In genomic region chr17:18967806-18968744, GRCh38 we compare ENCODE assay signal across 13 cellular contexts. TPM values are rescaled to one million over a fixed set of nuclear protein-coding genes. Genes with fewer than 3 reads are reported as not detected.
DNase-seq lines count a peak whose midpoint lies in the region; ATAC-seq and TF ChIP-seq lines count a peak whose summit lies in the region.
"Had no signal": no experiment of that assay in that cellular context is flagged by ENCODE, and none has a peak within 500 bp of the region (broad histone marks: within the 10 kb centered on the region; RNA-seq: fewer than 3 reads in every experiment).

No MANE protein-coding gene starts in this region.

- no peak overlapping the region for H3K4me3 Mint-ChIP-seq in endodermal cell
- H3K4me3 Mint-ChIP-seq: activated CD4-positive, alpha-beta T cell treated with anti-CD3 and anti-CD28 coated beads, Interleukin-2, amount 10 ng/mL, durations not matched to agents 7 days and 5 days had no signal

- peak overlapping the region; percentile 92 for H3K4ac ChIP-seq in neuronal stem cell (ENCODE audit: low read length)

- no peaks in the 10 kb centered on the region for H3K27me3 Mint-ChIP-seq in endodermal cell (ENCODE audit: insufficient read depth)
- H3K27me3 Mint-ChIP-seq: activated CD4-positive, alpha-beta T cell treated with anti-CD3 and anti-CD28 coated beads, Interleukin-2, amount 10 ng/mL, durations not matched to agents 7 days and 5 days had no signal

- peak overlapping the region; percentile 60 for H3K23ac ChIP-seq in neuronal stem cell (ENCODE audit: low read depth, low read length, poor library complexity)

- H3K4me3 ChIP-seq in NB4 (ENCODE audit: low read depth, low read length) (no peak overlapping the region), endodermal cell (ENCODE audit: low read length) (no peak overlapping the region), neuronal stem cell (ENCODE audit: low read length in 2 of 2) (no peak overlapping the region)

- H3K27ac Mint-ChIP-seq in endodermal cell, result no peak overlapping the region

- peak overlapping the region; percentile 63 for H3K14ac ChIP-seq in neuronal stem cell (ENCODE audit: low read length)

- peak overlapping the region; percentile 97 for H2BK12ac ChIP-seq in neuronal stem cell (ENCODE audit: low read length)

- H3K27me3 ChIP-seq in endodermal cell (ENCODE audit: control insufficient read depth, insufficient read depth, low read length, poor library complexity, severe bottlenecking) (no peaks in the 10 kb centered on the region), neuronal stem cell (ENCODE audit: control insufficient read depth in 3 of 3, insufficient read depth in 3 of 3, low read depth in 1 of 3, low read length in 3 of 3) (no peaks in the 10 kb centered on the region)

- peak overlapping the region; percentile 89 for H2AFZ ChIP-seq in neuronal stem cell (ENCODE audit: low read length)

- H3K36me3 ChIP-seq in endodermal cell (ENCODE audit: control insufficient read depth, insufficient read depth, low read length) (no peaks in the 10 kb centered on the region), neuronal stem cell (replicated peaks in 1 of 2; ENCODE audit: control insufficient read depth in 2 of 2, insufficient read depth in 2 of 2, low read length in 2 of 2) (peaks cover 0 to 10% of the 10 kb centered on the region in 2 donors)

- no peaks in the 10 kb centered on the region for H3K9me3 ChIP-seq in endodermal cell (ENCODE audit: control insufficient read depth, low read length)
- H3K9me3 ChIP-seq in neuronal stem cell (replicated peaks in 1 of 2; ENCODE audit: control insufficient read depth in 2 of 2, insufficient read depth in 1 of 2, low read depth in 1 of 2, low read length in 2 of 2), result no peaks in the 10 kb centered on the region

- no peak for TF ChIP-seq POLR2A in NB4 (IDR thresholded peaks at IDR 0.05; ENCODE audit: extremely low read depth, insufficient read length)

- H3K4me1 Mint-ChIP-seq in endodermal cell, result peaks cover 4% of the 10 kb centered on the region

- TF ChIP-seq CTCF in NB4 (IDR thresholded peaks at IDR 0.05; ENCODE audit: low read depth, low read length) (no peak), endodermal cell (conservative IDR thresholded peaks at IDR 0.05) (no peak)

- peak overlapping the region; percentile 87 for H2BK120ac ChIP-seq in neuronal stem cell (ENCODE audit: low read depth, low read length)

- 85 to 88% methylated on average over 6 to 10 of the region's 10 CpGs for WGBS in endodermal cell (ENCODE audit: insufficient coverage in 1 of 2, insufficient read length in 1 of 2), 2 experiments
- no CpG with 5 or more reads among the region's 10 CpGs for WGBS in neuronal stem cell (ENCODE audit: extremely low coverage in 2 of 2, insufficient read length in 2 of 2, insufficient replicate concordance in 1 of 2), 2 donors

- peak overlapping the region; percentile 99 for H2BK15ac ChIP-seq in neuronal stem cell (ENCODE audit: low read length)

- H3K79me1 ChIP-seq in neuronal stem cell (ENCODE audit: low read depth, low read length), result peaks cover 3% of the 10 kb centered on the region

- peak overlapping the region; percentile 96 for H3K18ac ChIP-seq in neuronal stem cell (ENCODE audit: low read length)

- H3K36me3 Mint-ChIP-seq in endodermal cell (ENCODE audit: low read depth), result peaks cover 15% of the 10 kb centered on the region

- peak overlapping the region; percentile 84 for H2BK5ac ChIP-seq in neuronal stem cell (ENCODE audit: low read length)

- peak overlapping the region; percentile 99 for H2AK5ac ChIP-seq in neuronal stem cell (ENCODE audit: low read depth, low read length)

- peak overlapping the region; percentile 72 for H4K8ac ChIP-seq in neuronal stem cell (ENCODE audit: low read depth, low read length)

- H4K91ac ChIP-seq in neuronal stem cell (ENCODE audit: low read depth, low read length, poor library complexity), result no peak overlapping the region

- DNase-seq in DMS53 (lab: John Stamatoyannopoulos, UW), result peak; percentile 13
- DNase-seq in DMS53 treated with DMSO at 0.1 percent for 48 hours (lab: John Stamatoyannopoulos, UW; ENCODE audit: unreplicated experiment), result no peak
- peak; percentile 49 for DNase-seq in NB4 (ENCODE audit: low read depth)
- peak; percentile 64 for DNase-seq in endodermal cell
- DNase-seq in neuronal stem cell (ENCODE audit: low spot score), result no peak
- DNase-seq in stimulated activated CD4-positive, alpha-beta T cell treated with anti-CD3 and anti-CD28 coated beads, Interleukin-4, amount 100 ng/mL, for 24 hours, result no peak
- no peak for DNase-seq in NCI-H2107 (lab: John Stamatoyannopoulos, UW)
- DNase-seq: activated CD4-positive, alpha-beta T cell treated with anti-CD3 and anti-CD28 coated beads, Interleukin-2, amount 10 ng/mL, durations not matched to agents 7 days and 5 days; central memory CD4-positive, alpha-beta T cell; stimulated activated CD4-positive, alpha-beta T cell treated with anti-CD3 and anti-CD28 coated beads, Interleukin-2, amount 100 ng/mL, for 24 hours had no signal

- H3K4me1 ChIP-seq in endodermal cell (ENCODE audit: control insufficient read depth, insufficient read depth, low read length) (peaks cover 3% of the 10 kb centered on the region), neuronal stem cell (ENCODE audit: control insufficient read depth in 2 of 2, insufficient read depth in 1 of 2, low read depth in 1 of 2, low read length in 2 of 2) (peaks cover 27 to 30% of the 10 kb centered on the region in 2 donors)

- H3K4me2 ChIP-seq in neuronal stem cell (ENCODE audit: insufficient read depth, low read length, poor library complexity, severe bottlenecking), result no peak overlapping the region

- H3K27ac ChIP-seq in endodermal cell (ENCODE audit: low read depth, low read length), result peak overlapping the region; percentile 49
- peak overlapping the region; percentile 77 for H3K27ac ChIP-seq in neuronal stem cell (replicated peaks; ENCODE audit: low read length)

- H3K9ac ChIP-seq in endodermal cell (ENCODE audit: extremely low read depth, low read length, poor library complexity, severe bottlenecking) (no peak overlapping the region), neuronal stem cell (ENCODE audit: low read depth, low read length, poor library complexity) (peak overlapping the region; percentile 68)

- no peak for ATAC-seq in GM21528 (IDR thresholded peaks at IDR 0.05; ENCODE audit: low FRiP score, unreplicated experiment)

- H3K9me3 Mint-ChIP-seq in endodermal cell, result no peaks in the 10 kb centered on the region
- H3K9me3 Mint-ChIP-seq: activated CD4-positive, alpha-beta T cell treated with anti-CD3 and anti-CD28 coated beads, Interleukin-2, amount 10 ng/mL, durations not matched to agents 7 days and 5 days had no signal

RNA-seq across cellular contexts. Expression of gene SLC5A10, which starts 16.1 kb away (rescaled TPM):
- total RNA-seq in endodermal cell, result under 1 TPM; 0.11 to 0.29 TPM
- polyA plus RNA-seq in endodermal cell (2013, experiment 1 of 2), result not detected
- not detected for polyA plus RNA-seq in endodermal cell (2013, experiment 2 of 2)
- under 0.01 TPM for polyA plus RNA-seq in neuronal stem cell (2013, experiment 1 of 2)
- polyA plus RNA-seq in neuronal stem cell (2013, experiment 2 of 2), result not detected
- total RNA-seq: activated CD4-positive, alpha-beta T cell treated with anti-CD3 and anti-CD28 coated beads, Interleukin-2, amount 10 ng/mL, durations not matched to agents 7 days and 5 days; kidney epithelial cell; omental fat pad had no signal

RNA-seq across cellular contexts. Expression of gene FAM83G, which starts 36.5 kb away (rescaled TPM):
- 10 to 100 TPM; 24.2 to 27.0 TPM for total RNA-seq in endodermal cell
- polyA plus RNA-seq in endodermal cell (2013, experiment 1 of 2), result 6.2 TPM
- 6.5 TPM for polyA plus RNA-seq in endodermal cell (2013, experiment 2 of 2)
- polyA plus RNA-seq in neuronal stem cell (2013, experiment 1 of 2), result 9.5 TPM
- polyA plus RNA-seq in neuronal stem cell (2013, experiment 2 of 2), result 9.7 TPM

Comparison
In these comparisons a context has a peak if more than half of its experiments do, and no peak if none do; other contexts are left out.
1. DNase-seq: peak in DMS53 (single experiment), NB4 (single experiment) and endodermal cell (single experiment); none in DMS53 treated with DMSO at 0.1 percent for 48 hours (single experiment), neuronal stem cell (single experiment), stimulated activated CD4-positive, alpha-beta T cell treated with anti-CD3 and anti-CD28 coated beads, Interleukin-4, amount 100 ng/mL, for 24 hours (single experiment) and NCI-H2107 (single experiment).